In genomic region chr1:4961935-4962645, GRCh38 we compare ENCODE assay signal across 7 cellular contexts.
"Had no signal": no experiment of that assay in that cellular context is flagged by ENCODE, and none has a peak within 500 bp of the region (broad histone marks: within the 10 kb centered on the region; RNA-seq: fewer than 3 reads in every experiment).

No MANE protein-coding gene starts in this region.

- H3K4me3 ChIP-seq: GM23338, K562 had no signal

- H3K27ac Mint-ChIP-seq: GM23338 had no signal

- ATAC-seq: K562 had no signal

- H3K4me3 Mint-ChIP-seq: GM23338 had no signal

- FAIRE-seq: HTR-8/SVneo, K562 had no signal

- DNase-seq: H7, HCEC 1CT, IMR-90, KG1 had no signal

- H3K4me2 ChIP-seq: GM23338 had no signal

- H2AFZ ChIP-seq: GM23338 had no signal
